8 cellular contexts compared by ENCODE assay signal in genomic region chr16:67198238-67198734, GRCh38. TPM values are rescaled to one million over a fixed set of nuclear protein-coding genes. Genes with fewer than 3 reads are reported as not detected.
DNase-seq lines count a peak whose midpoint lies in the region; ATAC-seq, FAIRE-seq and TF ChIP-seq lines count a peak whose summit lies in the region.

No MANE protein-coding gene starts in this region.

- no peak overlapping the region for H2BK120ac ChIP-seq in mesendoderm (ENCODE audit: low read depth, low read length)

- intact Hi-C loops in Right ventricle myocardium superior (cut with DNase I), result no loop called here
- intact Hi-C loops in dorsolateral prefrontal cortex (cut with DNase I), result no loop called here

- no peak overlapping the region for H2BK5ac ChIP-seq in mesendoderm (ENCODE audit: low read length)

- WGBS in mesendoderm (ENCODE audit: extremely low coverage, insufficient coverage, low lambda C conversion rate), result no CpG with 5 or more reads among the region's 12 CpGs

- no peak overlapping the region for H3K9ac ChIP-seq in mesendoderm (ENCODE audit: low read length)

- H3K79me2 ChIP-seq in mesendoderm (ENCODE audit: control insufficient read depth, insufficient read depth, low read length), result peaks cover 12% of the 10 kb centered on the region

- H3K36me3 ChIP-seq in right atrium auricular region, result peaks cover 49% of the 10 kb centered on the region
- peaks cover 27% of the 10 kb centered on the region for H3K36me3 ChIP-seq in mesendoderm (ENCODE audit: control insufficient read depth, insufficient read depth, low read length)

- no peak overlapping the region for H4K8ac ChIP-seq in mesendoderm (ENCODE audit: low read depth, low read length)

- H3K4me3 ChIP-seq in right atrium auricular region (no peak overlapping the region), dorsolateral prefrontal cortex (peak overlapping the region in 1 of 59 donors; percentile 13), mesendoderm (ENCODE audit: low read length) (no peak overlapping the region)

- H3K27me3 ChIP-seq in right atrium auricular region (no peaks in the 10 kb centered on the region), dorsolateral prefrontal cortex (no peaks in the 10 kb centered on the region), mesendoderm (ENCODE audit: insufficient read depth, low read length, poor library complexity) (no peaks in the 10 kb centered on the region)

- no peak overlapping the region for H3K23ac ChIP-seq in mesendoderm (ENCODE audit: low read length)

- H2AK5ac ChIP-seq in mesendoderm (ENCODE audit: low read length), result no peak overlapping the region

- no peak for FAIRE-seq in RCC 7860 (lab: Jason Lieb, UNC)

- H3K79me1 ChIP-seq in mesendoderm (ENCODE audit: low read length), result peaks cover 11% of the 10 kb centered on the region

- no peaks in the 10 kb centered on the region for H3K9me3 ChIP-seq in right atrium auricular region

- H2BK15ac ChIP-seq in mesendoderm (replicated peaks; ENCODE audit: low read depth), result no peak overlapping the region

- TF ChIP-seq CTCF in right atrium auricular region (IDR thresholded peaks at IDR 0.05) (peak in 1 of 2 donors; percentile 67), dorsolateral prefrontal cortex (IDR thresholded peaks at IDR 0.05 in 54 of 56, conservative IDR thresholded peaks at IDR 0.05 in 2 of 56; ENCODE audit: low read depth in 1 of 56, partially characterized antibody in 56 of 56) (peak; percentile 26 to 83 (median 69))

- H3K18ac ChIP-seq in mesendoderm (ENCODE audit: low read length), result no peak overlapping the region

- no peak overlapping the region for H3K56ac ChIP-seq in mesendoderm (ENCODE audit: low read length)

- H3K4me1 ChIP-seq in right atrium auricular region, result peaks cover 0 to 30% of the 10 kb centered on the region in 2 donors
- peaks cover under 1% of the 10 kb centered on the region for H3K4me1 ChIP-seq in mesendoderm (ENCODE audit: control insufficient read depth, low read depth, low read length)

- no peak overlapping the region for H4K5ac ChIP-seq in mesendoderm (ENCODE audit: low read length)

- ATAC-seq in Right ventricle myocardium superior (ENCODE audit: poor library complexity) (peak; percentile 47), GM19324 (IDR thresholded peaks at IDR 0.05; ENCODE audit: low FRiP score, unreplicated experiment) (no peak)

- no peak overlapping the region for H3K27ac ChIP-seq in right atrium auricular region
- H3K27ac ChIP-seq in dorsolateral prefrontal cortex, result peak overlapping the region in 38 of 59 donors; percentile 1 to 77 (median 42)
- no peak overlapping the region for H3K27ac ChIP-seq in mesendoderm (ENCODE audit: low read depth, low read length)

- peak; percentile 60 for DNase-seq in Right ventricle myocardium superior
- no peak for DNase-seq in right atrium auricular region (ENCODE audit: low spot score)
- DNase-seq in NCI-H526 treated with DMSO at 0.1 percent for 48 hours (lab: John Stamatoyannopoulos, UW), result peak; percentile 19
- DNase-seq in dorsolateral prefrontal cortex, result peak in 7 of 10 donors; percentile 44 to 74 (median 64)
- peak; percentile 63 for DNase-seq in mesendoderm
- no peak for DNase-seq in NCI-H2081 (lab: John Stamatoyannopoulos, UW)
- DNase-seq in RCC 7860 (ENCODE audit: low spot score), result no peak

- H3K4ac ChIP-seq in mesendoderm (ENCODE audit: low read depth, low read length), result no peak overlapping the region

- H3K4me2 ChIP-seq in mesendoderm (ENCODE audit: low read length), result no peak overlapping the region

RNA-seq across cellular contexts. Expression of gene ELMO3, which starts 0.6 kb away (rescaled TPM):
- 0.54 TPM for total RNA-seq in Right ventricle myocardium superior
- 1 to 10 TPM in 1 of 2 donors, under 1 TPM in 1; 0.37 to 2.2 TPM for total RNA-seq in right atrium auricular region
- total RNA-seq in dorsolateral prefrontal cortex, result 1 to 10 TPM in 96 of 120 experiments, under 1 TPM in 24; 0.41 to 2.9 (median 1.3) TPM
- 2.1 TPM for polyA plus RNA-seq in mesendoderm (2013, experiment 1 of 2)
- 2.1 TPM for polyA plus RNA-seq in mesendoderm (2013, experiment 2 of 2)

RNA-seq across cellular contexts. Expression of gene E2F4, which starts 6.3 kb away (rescaled TPM):
- total RNA-seq in Right ventricle myocardium superior (34.8 TPM), right atrium auricular region (10 to 100 TPM; 53.8 to 70.3 TPM), dorsolateral prefrontal cortex (10 to 100 TPM; 30.4 to 60.3 (median 41.7) TPM)
- 55.3 TPM for polyA plus RNA-seq in mesendoderm (2013, experiment 1 of 2)
- polyA plus RNA-seq in mesendoderm (2013, experiment 2 of 2), result 56.0 TPM

RNA-seq across cellular contexts. Expression of gene EXOC3L1, which starts 8.3 kb away (rescaled TPM):
- 2.3 TPM for total RNA-seq in Right ventricle myocardium superior
- 1 to 10 TPM; 2.2 to 2.5 TPM for total RNA-seq in right atrium auricular region
- 1 to 10 TPM in 29 of 120 experiments, under 1 TPM in 66, not detected in 25; 0.20 to 2.3 (median 0.73) TPM for total RNA-seq in dorsolateral prefrontal cortex
- polyA plus RNA-seq in mesendoderm (2013, experiment 1 of 2), result 0.95 TPM
- 0.94 TPM for polyA plus RNA-seq in mesendoderm (2013, experiment 2 of 2)

RNA-seq across cellular contexts. Expression of gene MATCAP1, which starts 14.5 kb away (rescaled TPM):
- 7.7 TPM for total RNA-seq in Right ventricle myocardium superior
- 1 to 10 TPM; 4.2 to 7.8 TPM for total RNA-seq in right atrium auricular region
- 100 to 1,000 TPM in 5 of 120 experiments, 10 to 100 TPM in 115; 51.2 to 112 (median 73.4) TPM for total RNA-seq in dorsolateral prefrontal cortex
- 9.7 TPM for polyA plus RNA-seq in mesendoderm (2013, experiment 1 of 2)
- polyA plus RNA-seq in mesendoderm (2013, experiment 2 of 2), result 8.2 TPM

RNA-seq across cellular contexts. Expression of gene NOL3, which starts 27.9 kb away (rescaled TPM):
- 105 TPM for total RNA-seq in Right ventricle myocardium superior
- total RNA-seq in right atrium auricular region, result 100 to 1,000 TPM in 1 of 2 donors, 10 to 100 TPM in 1; 87.5 to 103 TPM
- 10 to 100 TPM; 23.0 to 67.7 (median 36.8) TPM for total RNA-seq in dorsolateral prefrontal cortex
- 1.3 TPM for polyA plus RNA-seq in mesendoderm (2013, experiment 1 of 2)
- 1.1 TPM for polyA plus RNA-seq in mesendoderm (2013, experiment 2 of 2)

Comparison
In these comparisons a context has a peak if more than half of its experiments do, and no peak if none do; other contexts are left out.
1. DNase-seq: peak in Right ventricle myocardium superior (single experiment), NCI-H526 treated with DMSO at 0.1 percent for 48 hours (single experiment), dorsolateral prefrontal cortex (7 of 10) and mesendoderm (single experiment); none in right atrium auricular region (single experiment), NCI-H2081 (0 of 2) and RCC 7860 (single experiment).
2. H3K27ac ChIP-seq: peak in dorsolateral prefrontal cortex (38 of 59); none in right atrium auricular region (0 of 2) and mesendoderm (single experiment).